2 cellular contexts compared by ENCODE assay signal in the genomic region with DNA sequence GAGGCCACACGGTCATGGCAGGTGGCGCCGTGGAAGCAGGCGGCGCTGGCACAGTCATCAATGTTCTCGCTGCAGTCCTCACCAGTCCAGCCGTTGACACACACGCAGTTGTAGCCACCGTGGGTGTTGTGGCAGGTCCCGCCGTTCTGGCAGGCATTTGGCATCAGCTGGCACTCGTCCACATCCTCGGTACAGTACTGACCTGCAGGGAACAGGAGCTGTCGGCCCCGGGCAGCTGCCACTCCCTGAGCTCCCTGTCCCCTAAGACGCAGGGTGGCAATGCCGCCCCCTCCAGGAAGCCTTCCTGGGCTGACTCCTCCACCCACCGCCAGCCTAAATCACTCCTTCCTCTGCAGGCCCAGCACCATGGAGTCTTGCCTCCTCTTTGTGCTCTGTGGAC.
A peak's percentile ranks its signal among the peaks of the same experiment; 100 is the strongest.
TF ChIP-seq lines count a peak whose summit lies in the region.

No MANE protein-coding gene starts in this region.

TF ChIP-seq in K562, 482 proteins besides CTCF, POLR2A, EP300 and RAD21:
- TF ChIP-seq PYGO2 (tag; IDR thresholded peaks at IDR 0.05) (no peak), MTA1 (IDR thresholded peaks at IDR 0.05; ENCODE audit: borderline replicate concordance) (no peak), ZNF436 (CRISPR knock-in tag; IDR thresholded peaks at IDR 0.05) (peak; percentile 73), PCBP2 (IDR thresholded peaks at IDR 0.05; ENCODE audit: low read depth, low read length, poor library complexity, severe bottlenecking) (no peak), ZFP1 (CRISPR knock-in tag; IDR thresholded peaks at IDR 0.05) (no peak), ZBTB33 (CRISPR knock-in tag; IDR thresholded peaks at IDR 0.05) (0 out of 2 replicates have a peak, but pooled peaks have one; percentile 12), SMAD4 (CRISPR knock-in tag; conservative IDR thresholded peaks at IDR 0.05) (no peak), ZNF224 (CRISPR knock-in tag; IDR thresholded peaks at IDR 0.05) (no peak), ZFP36 (IDR thresholded peaks at IDR 0.05; ENCODE audit: low read depth, low read length, partially characterized antibody) (peak; percentile 98), ZFPM2 (CRISPR knock-in tag; IDR thresholded peaks at IDR 0.05) (no peak), NFIC (IDR thresholded peaks at IDR 0.05) (no peak), STAT5A (IDR thresholded peaks at IDR 0.05; ENCODE audit: borderline replicate concordance, low read length) (no peak), MTA3 (IDR thresholded peaks at IDR 0.05; ENCODE audit: borderline replicate concordance) (no peak), POLR3G (IDR thresholded peaks at IDR 0.05; ENCODE audit: extremely low read depth, insufficient read length, insufficient replicate concordance) (no peak), BCOR (IDR thresholded peaks at IDR 0.05) (peak; percentile 37; the same call in 1 of the 2 replicates), ZNF785 (CRISPR knock-in tag; IDR thresholded peaks at IDR 0.05) (no peak)
- TF ChIP-seq, protein P1, sequence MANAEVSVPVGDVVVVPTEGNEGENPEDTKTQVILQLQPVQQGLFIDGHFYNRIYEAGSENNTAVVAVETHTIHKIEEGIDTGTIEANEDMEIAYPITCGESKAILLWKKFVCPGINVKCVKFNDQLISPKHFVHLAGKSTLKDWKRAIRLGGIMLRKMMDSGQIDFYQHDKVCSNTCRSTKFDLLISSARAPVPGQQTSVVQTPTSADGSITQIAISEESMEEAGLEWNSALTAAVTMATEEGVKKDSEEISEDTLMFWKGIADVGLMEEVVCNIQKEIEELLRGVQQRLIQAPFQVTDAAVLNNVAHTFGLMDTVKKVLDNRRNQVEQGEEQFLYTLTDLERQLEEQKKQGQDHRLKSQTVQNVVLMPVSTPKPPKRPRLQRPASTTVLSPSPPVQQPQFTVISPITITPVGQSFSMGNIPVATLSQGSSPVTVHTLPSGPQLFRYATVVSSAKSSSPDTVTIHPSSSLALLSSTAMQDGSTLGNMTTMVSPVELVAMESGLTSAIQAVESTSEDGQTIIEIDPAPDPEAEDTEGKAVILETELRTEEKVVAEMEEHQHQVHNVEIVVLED (CRISPR knock-in tag; IDR thresholded peaks at IDR 0.05), result no peak
- TF ChIP-seq, protein P2, sequence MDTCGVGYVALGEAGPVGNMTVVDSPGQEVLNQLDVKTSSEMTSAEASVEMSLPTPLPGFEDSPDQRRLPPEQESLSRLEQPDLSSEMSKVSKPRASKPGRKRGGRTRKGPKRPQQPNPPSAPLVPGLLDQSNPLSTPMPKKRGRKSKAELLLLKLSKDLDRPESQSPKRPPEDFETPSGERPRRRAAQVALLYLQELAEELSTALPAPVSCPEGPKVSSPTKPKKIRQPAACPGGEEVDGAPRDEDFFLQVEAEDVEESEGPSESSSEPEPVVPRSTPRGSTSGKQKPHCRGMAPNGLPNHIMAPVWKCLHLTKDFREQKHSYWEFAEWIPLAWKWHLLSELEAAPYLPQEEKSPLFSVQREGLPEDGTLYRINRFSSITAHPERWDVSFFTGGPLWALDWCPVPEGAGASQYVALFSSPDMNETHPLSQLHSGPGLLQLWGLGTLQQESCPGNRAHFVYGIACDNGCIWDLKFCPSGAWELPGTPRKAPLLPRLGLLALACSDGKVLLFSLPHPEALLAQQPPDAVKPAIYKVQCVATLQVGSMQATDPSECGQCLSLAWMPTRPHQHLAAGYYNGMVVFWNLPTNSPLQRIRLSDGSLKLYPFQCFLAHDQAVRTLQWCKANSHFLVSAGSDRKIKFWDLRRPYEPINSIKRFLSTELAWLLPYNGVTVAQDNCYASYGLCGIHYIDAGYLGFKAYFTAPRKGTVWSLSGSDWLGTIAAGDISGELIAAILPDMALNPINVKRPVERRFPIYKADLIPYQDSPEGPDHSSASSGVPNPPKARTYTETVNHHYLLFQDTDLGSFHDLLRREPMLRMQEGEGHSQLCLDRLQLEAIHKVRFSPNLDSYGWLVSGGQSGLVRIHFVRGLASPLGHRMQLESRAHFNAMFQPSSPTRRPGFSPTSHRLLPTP (IDR thresholded peaks at IDR 0.05; ENCODE audit: borderline replicate concordance, extremely low read depth, insufficient read length), result peak; percentile 24
- TF ChIP-seq, protein P3, sequence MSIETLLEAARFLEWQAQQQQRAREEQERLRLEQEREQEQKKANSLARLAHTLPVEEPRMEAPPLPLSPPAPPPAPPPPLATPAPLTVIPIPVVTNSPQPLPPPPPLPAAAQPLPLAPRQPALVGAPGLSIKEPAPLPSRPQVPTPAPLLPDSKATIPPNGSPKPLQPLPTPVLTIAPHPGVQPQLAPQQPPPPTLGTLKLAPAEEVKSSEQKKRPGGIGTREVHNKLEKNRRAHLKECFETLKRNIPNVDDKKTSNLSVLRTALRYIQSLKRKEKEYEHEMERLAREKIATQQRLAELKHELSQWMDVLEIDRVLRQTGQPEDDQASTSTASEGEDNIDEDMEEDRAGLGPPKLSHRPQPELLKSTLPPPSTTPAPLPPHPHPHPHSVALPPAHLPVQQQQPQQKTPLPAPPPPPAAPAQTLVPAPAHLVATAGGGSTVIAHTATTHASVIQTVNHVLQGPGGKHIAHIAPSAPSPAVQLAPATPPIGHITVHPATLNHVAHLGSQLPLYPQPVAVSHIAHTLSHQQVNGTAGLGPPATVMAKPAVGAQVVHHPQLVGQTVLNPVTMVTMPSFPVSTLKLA (conservative IDR thresholded peaks at IDR 0.05), result no peak

TF ChIP-seq in HepG2, 621 proteins besides CTCF, POLR2A, EP300 and RAD21:
- TF ChIP-seq ZIK1 (CRISPR knock-in tag; IDR thresholded peaks at IDR 0.05; ENCODE audit: borderline replicate concordance, low read depth), result no peak
- peak; percentile 56; the same call in 1 of the 2 replicates for TF ChIP-seq ZMYM3 (CRISPR knock-in tag; IDR thresholded peaks at IDR 0.05)
- TF ChIP-seq ATRX (CRISPR knock-in tag; IDR thresholded peaks at IDR 0.05; ENCODE audit: borderline replicate concordance), result no peak
- TF ChIP-seq ZFP36 (IDR thresholded peaks at IDR 0.05; ENCODE audit: borderline replicate concordance, low read depth, low read length, partially characterized antibody), result peak; percentile 78
